25 cellular contexts compared by ENCODE assay signal in genomic region chr12:127657036-127657435, GRCh38.
"Had no signal": no experiment of that assay in that cellular context is flagged by ENCODE, and none has a peak within 500 bp of the region (broad histone marks: within the 10 kb centered on the region; RNA-seq: fewer than 3 reads in every experiment).

No MANE protein-coding gene starts in this region.

- H3K4me1 ChIP-seq: adrenal gland, ascending aorta, esophagus muscularis mucosa, gastroesophageal sphincter, heart left ventricle, sigmoid colon had no signal

- DNase-seq: activated CD4-positive, alpha-beta T cell treated with anti-CD3 and anti-CD28 coated beads for 1 hour; activated CD4-positive, alpha-beta T cell treated with anti-CD3 and anti-CD28 coated beads, Interleukin-2, amount 50 U/mL, for 1 hour; activated naive CD4-positive, alpha-beta T cell; activated T-cell treated with anti-CD3 and anti-CD28 coated beads, Interleukin-2, amount 50 U/mL, for 24 hours; adrenal gland; central memory CD4-positive, alpha-beta T cell; dermis blood vessel endothelial cell; effector CD8-positive, alpha-beta T cell; heart left ventricle; islet precursor cell; left cardiac atrium; midbrain; natural killer cell; retina; sigmoid colon; stimulated activated CD4-positive, alpha-beta T cell treated with anti-CD3 and anti-CD28 coated beads, Interleukin-4, amount 100 ng/mL, for 24 hours; stimulated activated naive CD4-positive, alpha-beta T cell treated with Interleukin-2 at 50 U/mL for 16 hours had no signal

- H3K4me3 Mint-ChIP-seq: activated naive CD8-positive, alpha-beta T cell; activated T-cell treated with anti-CD3 and anti-CD28 coated beads, Interleukin-2, amount 50 U/mL, for 24 hours; activated T-helper 17 cell treated with anti-CD3 and anti-CD28 coated beads, Interleukin-2, amount 50 U/mL, for 72 hours; natural killer cell; type B pancreatic cell had no signal

- H3K27me3 Mint-ChIP-seq: activated naive CD8-positive, alpha-beta T cell; activated T-cell treated with anti-CD3 and anti-CD28 coated beads, Interleukin-2, amount 50 U/mL, for 24 hours; activated T-helper 17 cell treated with anti-CD3 and anti-CD28 coated beads, Interleukin-2, amount 50 U/mL, for 72 hours had no signal

- H3K9me3 Mint-ChIP-seq: activated T-helper 17 cell treated with anti-CD3 and anti-CD28 coated beads, Interleukin-2, amount 50 U/mL, for 72 hours; type B pancreatic cell had no signal

- H3K9me3 ChIP-seq: adrenal gland, ascending aorta, esophagus muscularis mucosa, gastroesophageal sphincter, heart left ventricle, sigmoid colon, thoracic aorta had no signal

- H3K4me1 Mint-ChIP-seq: activated T-helper 17 cell treated with anti-CD3 and anti-CD28 coated beads, Interleukin-2, amount 50 U/mL, for 72 hours; natural killer cell had no signal

- H3K36me3 ChIP-seq: adrenal gland, ascending aorta, esophagus muscularis mucosa, gastroesophageal sphincter, heart left ventricle, sigmoid colon, thoracic aorta had no signal

- H3K27ac Mint-ChIP-seq: activated naive CD8-positive, alpha-beta T cell; activated T-cell treated with anti-CD3 and anti-CD28 coated beads, Interleukin-2, amount 50 U/mL, for 24 hours; activated T-helper 17 cell treated with anti-CD3 and anti-CD28 coated beads, Interleukin-2, amount 50 U/mL, for 72 hours; natural killer cell; progenitor cell of endocrine pancreas; type B pancreatic cell had no signal

- H3K27ac ChIP-seq: adrenal gland, ascending aorta, esophagus muscularis mucosa, gastroesophageal sphincter, heart left ventricle, sigmoid colon, thoracic aorta had no signal

- H3K27me3 ChIP-seq: adrenal gland, ascending aorta, sigmoid colon had no signal

- H3K4me3 ChIP-seq: adrenal gland, ascending aorta, esophagus muscularis mucosa, gastroesophageal sphincter, heart left ventricle, sigmoid colon, thoracic aorta had no signal

- H3K36me3 Mint-ChIP-seq: activated naive CD8-positive, alpha-beta T cell; natural killer cell; type B pancreatic cell had no signal
